28 cellular contexts compared by ENCODE assay signal in the genomic region with DNA sequence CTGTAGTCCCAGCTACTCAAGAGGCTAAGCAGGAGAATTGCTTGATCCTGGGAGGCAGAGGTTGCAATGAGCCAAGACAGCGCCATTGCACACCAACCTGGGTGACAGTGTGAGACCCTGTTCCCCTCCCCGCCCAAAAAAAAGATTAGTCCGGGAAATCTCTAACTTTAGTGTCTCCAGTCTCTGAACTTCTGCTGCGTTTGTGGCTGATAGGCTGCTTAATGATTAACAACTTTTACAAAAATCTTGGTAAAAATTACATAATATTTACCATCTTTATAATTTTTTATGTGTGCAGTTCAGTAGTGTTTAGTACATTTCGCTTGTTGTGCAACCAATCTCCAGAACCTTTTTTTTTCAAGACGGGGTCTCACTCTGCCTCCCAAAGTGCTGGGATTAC. TPM values are rescaled to one million over a fixed set of nuclear protein-coding genes. Genes with fewer than 3 reads are reported as not detected.
"Had no signal": no experiment of that assay in that cellular context is flagged by ENCODE, and none has a peak within 500 bp of the region (broad histone marks: within the 10 kb centered on the region; RNA-seq: fewer than 3 reads in every experiment).

No MANE protein-coding gene starts in this region.

- ATAC-seq: left colon; mucosa of descending colon; naive thymus-derived CD4-positive, alpha-beta T cell; natural killer cell treated with Interleukin-12 subunit alpha and Interleukin-12 subunit beta and Interleukin-15 and Interleukin-18, amount 100 ng/mL, for 72 hours; stimulated activated naive B cell treated with anti-CD40 and anti-IgM and Interleukin-4, amounts not matched to agents 10 μg/mL and 1 μg/mL and 100 μg/mL, for 72 hours; stimulated activated naive CD8-positive, alpha-beta T cell treated with anti-CD3 and anti-CD28 coated beads, Interleukin-15, Interleukin-2, amounts not matched to agents 100 U/mL and 50 U/mL, for 24 hours had no signal

- H3K27ac ChIP-seq: left ventricle myocardium inferior, ovary, right atrium auricular region, right lobe of liver, stomach, testis, thyroid gland, transverse colon, upper lobe of left lung, vagina had no signal

- H3K36me3 Mint-ChIP-seq: immature natural killer cell; natural killer cell treated with Interleukin-12 subunit alpha and Interleukin-12 subunit beta and Interleukin-15 and Interleukin-18, amount 100 ng/mL, for 72 hours; stimulated activated naive B cell treated with anti-CD40 and anti-IgM and Interleukin-4, amounts not matched to agents 10 μg/mL and 1 μg/mL and 100 μg/mL, for 72 hours had no signal

- H3K4me1 Mint-ChIP-seq: immature natural killer cell had no signal

- H3K9me3 ChIP-seq: left ventricle myocardium inferior, mucosa of descending colon, ovary, right atrium auricular region, right lobe of liver, stomach, testis, thyroid gland, transverse colon, upper lobe of left lung, vagina had no signal

- H3K9me3 Mint-ChIP-seq: immature natural killer cell; naive thymus-derived CD4-positive, alpha-beta T cell; natural killer cell treated with Interleukin-12 subunit alpha and Interleukin-12 subunit beta and Interleukin-15 and Interleukin-18, amount 100 ng/mL, for 72 hours; stimulated activated naive B cell treated with anti-CD40 and anti-IgM and Interleukin-4, amounts not matched to agents 10 μg/mL and 1 μg/mL and 100 μg/mL, for 72 hours had no signal

- DNase-seq: hypothalamus; immature natural killer cell; kidney; left colon; left ventricle myocardium inferior; midbrain; mucosa of descending colon; naive thymus-derived CD4-positive, alpha-beta T cell; ovary; right lobe of liver; stimulated activated CD4-positive, alpha-beta T cell treated with anti-CD3 and anti-CD28 coated beads, Interleukin-12 subunit alpha, Interleukin-12 subunit beta, amount 100 ng/mL, for 4 hours; stimulated activated CD4-positive, alpha-beta T cell treated with anti-CD3 and anti-CD28 coated beads, Interleukin-15, amount 100 ng/mL, for 24 hours; stimulated activated CD4-positive, alpha-beta T cell treated with anti-CD3 and anti-CD28 coated beads, Interleukin-2, amount 100 ng/mL, for 24 hours; stimulated activated CD4-positive, alpha-beta T cell treated with anti-CD3 and anti-CD28 coated beads, Interleukin-4, amount 100 ng/mL, for 1 hour; stimulated activated naive B cell treated with anti-CD40 and anti-IgM and Interleukin-4, amounts not matched to agents 10 μg/mL and 1 μg/mL and 100 μg/mL, for 72 hours; stimulated activated naive CD8-positive, alpha-beta T cell treated with anti-CD3 and anti-CD28 coated beads, Interleukin-15, Interleukin-2, amounts not matched to agents 100 U/mL and 50 U/mL, for 24 hours; stomach; testis; thyroid gland; transverse colon; upper lobe of left lung had no signal

- FAIRE-seq: islet of Langerhans, kidney had no signal

- H3K4me3 ChIP-seq: left ventricle myocardium inferior, lung, mucosa of descending colon, ovary, right atrium auricular region, right lobe of liver, skin epidermis, stomach, testis, thyroid gland, transverse colon, upper lobe of left lung, vagina had no signal

- H3K27me3 ChIP-seq: ovary, right atrium auricular region, right lobe of liver, stomach, testis, thyroid gland, transverse colon, upper lobe of left lung, vagina had no signal

- H3K36me3 ChIP-seq: left ventricle myocardium inferior, ovary, right atrium auricular region, right lobe of liver, stomach, thyroid gland, transverse colon, upper lobe of left lung, vagina had no signal

- H3K4me3 Mint-ChIP-seq: immature natural killer cell; naive thymus-derived CD4-positive, alpha-beta T cell; natural killer cell treated with Interleukin-12 subunit alpha and Interleukin-12 subunit beta and Interleukin-15 and Interleukin-18, amount 100 ng/mL, for 72 hours; stimulated activated naive B cell treated with anti-CD40 and anti-IgM and Interleukin-4, amounts not matched to agents 10 μg/mL and 1 μg/mL and 100 μg/mL, for 72 hours had no signal

- H3K27ac Mint-ChIP-seq: immature natural killer cell; naive thymus-derived CD4-positive, alpha-beta T cell; natural killer cell treated with Interleukin-12 subunit alpha and Interleukin-12 subunit beta and Interleukin-15 and Interleukin-18, amount 100 ng/mL, for 72 hours; progenitor cell of endocrine pancreas; stimulated activated naive B cell treated with anti-CD40 and anti-IgM and Interleukin-4, amounts not matched to agents 10 μg/mL and 1 μg/mL and 100 μg/mL, for 72 hours had no signal

RNA-seq across cellular contexts. Expression of gene PLAU, which starts 9.7 kb away (rescaled TPM):
- total RNA-seq: natural killer cell treated with Interleukin-12 subunit alpha and Interleukin-12 subunit beta and Interleukin-15 and Interleukin-18, amount 100 ng/mL, for 72 hours had no signal
- polyA plus RNA-seq: naive thymus-derived CD4-positive, alpha-beta T cell had no signal
